Comparison of ENCODE assay signal across 29 cellular contexts in the genomic region with DNA sequence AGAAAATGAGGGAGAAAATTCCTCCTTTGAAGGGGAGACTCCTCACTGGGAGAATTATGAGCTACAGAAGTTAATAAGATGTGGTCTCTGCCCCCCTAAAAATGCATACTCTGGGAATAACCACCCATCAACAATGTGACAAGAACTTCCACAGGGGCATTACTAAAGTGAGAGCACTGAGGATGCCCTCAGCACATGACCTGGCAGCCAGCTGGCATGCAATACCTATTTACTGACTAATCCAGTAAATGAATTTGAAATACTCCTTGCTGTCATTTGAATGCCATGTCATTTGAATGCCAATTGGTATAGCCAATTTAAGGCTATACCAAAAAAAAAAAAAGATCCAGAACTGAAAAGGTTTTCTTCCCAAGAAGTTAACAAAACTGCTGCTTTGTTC. TPM values are rescaled to one million over a fixed set of nuclear protein-coding genes. Genes with fewer than 3 reads are reported as not detected.
A peak's percentile ranks its signal among the peaks of the same experiment; 100 is the strongest.
DNase-seq lines count a peak whose midpoint lies in the region; ATAC-seq, FAIRE-seq and TF ChIP-seq lines count a peak whose summit lies in the region.
"Had no signal": no experiment of that assay in that cellular context is flagged by ENCODE, and none has a peak within 500 bp of the region (broad histone marks: within the 10 kb centered on the region; RNA-seq: fewer than 3 reads in every experiment).

No MANE protein-coding gene starts in this region.

- no peak for FAIRE-seq in small intestine (lab: Jason Lieb, UNC)
- FAIRE-seq: G401.6, GM19239, HTR-8/SVneo had no signal

- ATAC-seq in left ventricle myocardium superior: no peak
- ATAC-seq in GM21576 (IDR thresholded peaks at IDR 0.05; ENCODE audit: unreplicated experiment): no peak
- no peak for ATAC-seq in HG02884 (IDR thresholded peaks at IDR 0.05; ENCODE audit: unreplicated experiment)
- ATAC-seq: gastroesophageal sphincter, natural killer cell had no signal

- peaks cover 80% of the 10 kb centered on the region for H3K4me1 Mint-ChIP-seq in nephron
- H3K4me1 Mint-ChIP-seq: activated naive CD4-positive, alpha-beta T cell treated with anti-CD3 and anti-CD28 coated beads, Interleukin-2, amount 10 ng/mL, durations not matched to agents 7 days and 5 days; natural killer cell had no signal

- H3K36me3 Mint-ChIP-seq in nephron (ENCODE audit: low read depth): peaks cover 18% of the 10 kb centered on the region
- H3K36me3 Mint-ChIP-seq: activated naive CD4-positive, alpha-beta T cell treated with anti-CD3 and anti-CD28 coated beads, Interleukin-2, amount 10 ng/mL, durations not matched to agents 7 days and 5 days; natural killer cell had no signal

- TF ChIP-seq CTCF in nephron (IDR thresholded peaks at IDR 0.05; ENCODE audit: unreplicated experiment in 3 of 3): no peak

- H3K36me3 ChIP-seq in MG63: peaks cover 7% of the 10 kb centered on the region; the same call in 1 of the 2 replicates
- H3K36me3 ChIP-seq in small intestine (ENCODE audit: control insufficient read depth in 2 of 2, insufficient read depth in 2 of 2, low read length in 2 of 2): no peaks in the 10 kb centered on the region
- H3K36me3 ChIP-seq: cardiac muscle cell, gastroesophageal sphincter had no signal

- peak overlapping the region in 2 of 3 experiments; percentile 4 to 8 for H3K27ac Mint-ChIP-seq in nephron
- H3K27ac Mint-ChIP-seq: activated naive CD4-positive, alpha-beta T cell treated with anti-CD3 and anti-CD28 coated beads, Interleukin-2, amount 10 ng/mL, durations not matched to agents 7 days and 5 days; mesothelial cell of epicardium; natural killer cell had no signal

- H3K27me3 ChIP-seq in MG63 (no peaks in the 10 kb centered on the region), small intestine (ENCODE audit: control insufficient read depth in 2 of 2, insufficient read depth in 2 of 2, low read length in 2 of 2) (no peaks in the 10 kb centered on the region)
- H3K27me3 ChIP-seq: cardiac muscle cell, gastroesophageal sphincter, SJSA1 had no signal

- DNase-seq in EH (ENCODE audit: low read depth) (peak; percentile 12), MG63 (peak; percentile 48), left ventricle myocardium superior (peak; percentile 35), NCI-H1092 (lab: John Stamatoyannopoulos, UW) (no peak), small intestine (no peak)
- DNase-seq: ACHN; activated CD4-positive, alpha-beta T cell treated with anti-CD3 and anti-CD28 coated beads, Interleukin-2, amount 50 U/mL, for 48 hours; activated naive CD4-positive, alpha-beta T cell treated with anti-CD3 and anti-CD28 coated beads, Interleukin-2, amount 10 ng/mL, durations not matched to agents 7 days and 5 days; dermis blood vessel endothelial cell; HCEC 1CT; hypothalamus; KG1; natural killer cell; NCI-H2171 treated with DMSO at 0.1 percent for 48 hours; NCI-H524 treated with DMSO at 0.1 percent for 48 hours; stimulated activated CD4-positive, alpha-beta T cell treated with anti-CD3 and anti-CD28 coated beads, Interleukin-12 subunit alpha, Interleukin-12 subunit beta, amount 100 ng/mL, for 4 hours; stimulated activated CD4-positive, alpha-beta T cell treated with anti-CD3 and anti-CD28 coated beads, Interleukin-4, amount 100 ng/mL, for 1 hour; substantia nigra; T-helper 1 cell had no signal

- H3K27ac ChIP-seq in small intestine (ENCODE audit: low read depth in 1 of 2, low read length in 1 of 2): no peak overlapping the region
- H3K27ac ChIP-seq: cardiac muscle cell, gastroesophageal sphincter, SJSA1 had no signal

- no peak overlapping the region for H3K4me3 ChIP-seq in MG63
- no peak overlapping the region for H3K4me3 ChIP-seq in small intestine (ENCODE audit: low read depth in 1 of 2, low read length in 2 of 2)
- H3K4me3 ChIP-seq: cardiac muscle cell, gastroesophageal sphincter, SJSA1 had no signal

- no peaks in the 10 kb centered on the region for H3K9me3 ChIP-seq in MG63
- no peaks in the 10 kb centered on the region for H3K9me3 ChIP-seq in small intestine (ENCODE audit: control insufficient read depth, low read depth)
- H3K9me3 ChIP-seq: gastroesophageal sphincter, SJSA1 had no signal

- peaks cover 4 to 7% of the 10 kb centered on the region in 2 donors for H3K4me1 ChIP-seq in small intestine (ENCODE audit: control insufficient read depth in 2 of 2, insufficient read depth in 1 of 2, low read depth in 1 of 2, low read length in 1 of 2)

- no peaks in the 10 kb centered on the region for H3K9me3 Mint-ChIP-seq in nephron
- H3K9me3 Mint-ChIP-seq: activated naive CD4-positive, alpha-beta T cell treated with anti-CD3 and anti-CD28 coated beads, Interleukin-2, amount 10 ng/mL, durations not matched to agents 7 days and 5 days; mesothelial cell of epicardium; natural killer cell had no signal

- intact Hi-C loops in left ventricle myocardium superior (cut with micrococcal nuclease): no loop called here

- H3K4me3 Mint-ChIP-seq in nephron: no peak overlapping the region
- H3K4me3 Mint-ChIP-seq: activated naive CD4-positive, alpha-beta T cell treated with anti-CD3 and anti-CD28 coated beads, Interleukin-2, amount 10 ng/mL, durations not matched to agents 7 days and 5 days; mesothelial cell of epicardium; natural killer cell had no signal

- no peaks in the 10 kb centered on the region for H3K27me3 Mint-ChIP-seq in nephron (ENCODE audit: low read depth)
- H3K27me3 Mint-ChIP-seq: activated naive CD4-positive, alpha-beta T cell treated with anti-CD3 and anti-CD28 coated beads, Interleukin-2, amount 10 ng/mL, durations not matched to agents 7 days and 5 days had no signal

RNA-seq across cellular contexts. Expression of a gene that starts 30.8 kb away (rescaled TPM):
- total RNA-seq in MG63 (2014; rRNA removed; shearing (Covaris generic); ENCODE audit: low replicate concordance): 24.3 and 25.7 TPM in 2 replicates
- total RNA-seq in left ventricle myocardium superior: 140 TPM
- 10 to 100 TPM in 1 of 3 donors, 1 to 10 TPM in 2; 1.6 to 41.1 (median 5.1) TPM for polyA plus RNA-seq in small intestine

Comparison
In these comparisons a context has a peak if more than half of its experiments do, and no peak if none do; other contexts are left out.
1. DNase-seq: peak in EH (single experiment), MG63 (single experiment) and left ventricle myocardium superior (single experiment); none in NCI-H1092 (single experiment) and small intestine (single experiment).